ENCODE assay signal across 18 cellular contexts in the genomic region with DNA sequence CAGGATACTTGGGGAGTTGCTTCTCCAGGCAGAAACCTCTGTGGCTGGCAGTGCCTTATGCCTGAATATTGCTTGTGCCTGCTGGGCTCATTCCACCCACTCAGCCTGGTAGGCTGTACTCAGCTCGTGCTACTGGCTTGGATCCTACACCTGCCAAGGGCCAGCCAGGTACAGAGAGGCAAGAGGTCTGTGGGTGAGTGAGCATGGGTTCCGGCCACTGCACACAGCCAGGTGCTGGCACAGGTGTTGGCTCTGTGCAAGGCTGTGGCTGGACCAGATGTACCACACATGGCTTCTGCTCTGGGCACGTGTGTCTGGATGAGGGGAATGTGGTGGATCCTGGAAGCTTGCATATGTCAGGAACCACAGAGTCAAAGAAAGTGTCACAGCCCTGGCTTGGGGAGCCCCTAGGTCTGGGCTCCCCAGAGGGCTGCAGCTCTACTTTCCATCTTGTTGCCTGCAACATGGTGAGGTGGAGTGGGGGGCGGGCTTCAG.
"Had no signal": no experiment of that assay in that cellular context is flagged by ENCODE, and none has a peak within 500 bp of the region (broad histone marks: within the 10 kb centered on the region; RNA-seq: fewer than 3 reads in every experiment).

No MANE protein-coding gene starts in this region.

- H3K9me3 ChIP-seq: SK-N-SH had no signal

- FAIRE-seq: RCC 7860 had no signal

- H3K4me2 ChIP-seq: SK-N-SH had no signal

- DNase-seq: KBM-7, NCI-H1092, NCI-H1105 treated with DMSO at 0.1 percent for 48 hours, NCI-H1417 treated with DMSO at 0.1 percent for 48 hours, NCI-H187, NCI-H2029, NCI-H2081 treated with DMSO at 0.1 percent for 48 hours, NCI-H2171, NCI-H226, NCI-H446, NCI-H510A, NCI-H524 treated with DMSO at 0.1 percent for 48 hours, NCI-H69, NCI-H774, RPMI8226, SHP77, SK-N-SH had no signal

- H3K9ac ChIP-seq: SK-N-SH had no signal
